In the genomic region with DNA sequence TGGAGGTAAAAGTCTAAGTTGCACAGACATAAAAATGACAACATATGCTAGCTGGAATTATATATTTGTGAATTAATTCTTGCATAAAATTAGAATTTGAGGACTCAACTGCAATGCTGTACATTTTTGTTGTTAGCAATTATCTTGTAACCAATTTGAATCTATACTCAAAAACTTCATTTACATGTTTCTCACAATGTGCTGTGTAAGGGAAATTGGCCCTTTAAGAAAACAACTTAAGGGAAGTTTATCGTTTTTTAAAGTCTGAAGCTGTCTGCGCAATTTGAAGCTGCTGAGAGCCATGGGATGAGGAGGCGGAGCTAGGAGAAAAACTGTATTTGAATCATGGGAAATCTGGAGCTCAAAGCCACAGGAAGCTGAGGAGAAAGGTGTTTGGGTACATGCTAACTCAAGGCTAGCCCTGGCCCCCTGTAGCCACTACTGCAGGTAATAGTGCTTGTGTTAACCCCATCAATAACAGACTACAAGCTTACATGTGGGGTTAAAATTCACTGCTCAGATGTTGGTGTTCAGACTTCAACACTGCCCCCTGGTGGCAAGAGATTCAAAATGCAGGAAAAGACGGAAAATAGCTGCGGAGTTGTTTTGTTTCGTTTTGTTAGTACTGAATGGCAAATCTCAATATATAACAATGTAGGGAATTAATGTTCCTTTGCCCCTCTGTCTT, we compare ENCODE assay signal across 12 cellular contexts.
DNase-seq lines count a peak whose midpoint lies in the region; ATAC-seq and TF ChIP-seq lines count a peak whose summit lies in the region.
"Had no signal": no experiment of that assay in that cellular context is flagged by ENCODE, and none has a peak within 500 bp of the region (broad histone marks: within the 10 kb centered on the region; RNA-seq: fewer than 3 reads in every experiment).

No MANE protein-coding gene starts in this region.

- no peak overlapping the region for H3K9ac ChIP-seq in OCI-LY3 (ENCODE audit: low read length)

- H4K20me1 ChIP-seq in OCI-LY3 (ENCODE audit: insufficient read depth, low read length), result no peaks in the 10 kb centered on the region

- no peak overlapping the region for H3K27ac Mint-ChIP-seq in activated T-cell treated with anti-CD3 and anti-CD28 coated beads, Interleukin-2, amount 50 U/mL, for 24 hours
- H3K27ac Mint-ChIP-seq in immature natural killer cell, result no peak overlapping the region
- H3K27ac Mint-ChIP-seq: activated naive CD4-positive, alpha-beta T cell treated with anti-CD3 and anti-CD28 coated beads, Interleukin-2, amount 10 ng/mL, durations not matched to agents 7 days and 5 days had no signal

- H3K4me1 Mint-ChIP-seq in activated T-cell treated with anti-CD3 and anti-CD28 coated beads, Interleukin-2, amount 50 U/mL, for 24 hours (ENCODE audit: low read depth), result peaks cover 12% of the 10 kb centered on the region
- H3K4me1 Mint-ChIP-seq in immature natural killer cell, result no peaks in the 10 kb centered on the region
- H3K4me1 Mint-ChIP-seq: activated naive CD4-positive, alpha-beta T cell treated with anti-CD3 and anti-CD28 coated beads, Interleukin-2, amount 10 ng/mL, durations not matched to agents 7 days and 5 days had no signal

- TF ChIP-seq CTCF in OCI-LY3 (IDR thresholded peaks at IDR 0.05; ENCODE audit: low read depth, low read length), result peak; percentile 69
- TF ChIP-seq CTCF in fibroblast of mammary gland (conservative IDR thresholded peaks at IDR 0.05; ENCODE audit: control insufficient read depth, insufficient read depth, low read depth, low read length), result peak; percentile 34

- no peaks in the 10 kb centered on the region for H3K4me1 ChIP-seq in OCI-LY3 (ENCODE audit: low read length)

- H3K79me2 ChIP-seq in OCI-LY3 (ENCODE audit: low read length), result no peaks in the 10 kb centered on the region

- peak; percentile 16 for DNase-seq in activated T-cell treated with anti-CD3 and anti-CD28 coated beads, Interleukin-2, amount 50 U/mL, for 24 hours
- DNase-seq in activated T-cell treated with anti-CD3 and anti-CD28 coated beads for 4 hours (no peak), fibroblast of mammary gland (ENCODE audit: low read depth) (no peak), immature natural killer cell (no peak)
- DNase-seq in stimulated activated CD8-positive, alpha-beta memory T cell treated with anti-CD3 and anti-CD28 coated beads, Interleukin-4, amount 100 ng/mL, for 48 hours, result peak; percentile 26
- DNase-seq: activated naive CD4-positive, alpha-beta T cell treated with anti-CD3 and anti-CD28 coated beads, Interleukin-2, amount 10 ng/mL, durations not matched to agents 7 days and 5 days; CD4-positive, alpha-beta memory T cell; NCI-H2029; stimulated activated naive CD8-positive, alpha-beta T cell treated with anti-CD3 and anti-CD28 coated beads, Interleukin-15, Interleukin-2, amounts not matched to agents 100 U/mL and 50 U/mL, for 24 hours had no signal

- H3K27me3 Mint-ChIP-seq in activated T-cell treated with anti-CD3 and anti-CD28 coated beads, Interleukin-2, amount 50 U/mL, for 24 hours, result peaks cover 34% of the 10 kb centered on the region
- H3K27me3 Mint-ChIP-seq in immature natural killer cell (ENCODE audit: low read depth in 3 of 3), result peaks cover 11 to 14% (median 12%) of the 10 kb centered on the region in 3 donors

- H3K9me3 ChIP-seq in OCI-LY3 (ENCODE audit: insufficient read depth, low read length), result no peaks in the 10 kb centered on the region

- H3K9me3 Mint-ChIP-seq in activated T-cell treated with anti-CD3 and anti-CD28 coated beads, Interleukin-2, amount 50 U/mL, for 24 hours, result peaks cover 16% of the 10 kb centered on the region
- H3K9me3 Mint-ChIP-seq in immature natural killer cell, result peaks cover 4 to 18% (median 9%) of the 10 kb centered on the region in 6 donors

- ATAC-seq in HG02973 (IDR thresholded peaks at IDR 0.05; ENCODE audit: unreplicated experiment), result no peak
- no peak for ATAC-seq in GM19328 (IDR thresholded peaks at IDR 0.05; ENCODE audit: unreplicated experiment)
- ATAC-seq: stimulated activated naive CD8-positive, alpha-beta T cell treated with anti-CD3 and anti-CD28 coated beads, Interleukin-15, Interleukin-2, amounts not matched to agents 100 U/mL and 50 U/mL, for 24 hours had no signal

- H2AFZ ChIP-seq in OCI-LY3 (ENCODE audit: low read depth, low read length), result no peak overlapping the region

- no peaks in the 10 kb centered on the region for H3K36me3 ChIP-seq in OCI-LY3 (replicated peaks; ENCODE audit: low read depth, low read length)

- H3K27me3 ChIP-seq in OCI-LY3 (ENCODE audit: low read depth, low read length), result no peaks in the 10 kb centered on the region

- H3K4me3 Mint-ChIP-seq in activated T-cell treated with anti-CD3 and anti-CD28 coated beads, Interleukin-2, amount 50 U/mL, for 24 hours, result no peak overlapping the region
- H3K4me3 Mint-ChIP-seq in immature natural killer cell, result no peak overlapping the region
- H3K4me3 Mint-ChIP-seq: activated naive CD4-positive, alpha-beta T cell treated with anti-CD3 and anti-CD28 coated beads, Interleukin-2, amount 10 ng/mL, durations not matched to agents 7 days and 5 days; CD4-positive, alpha-beta memory T cell had no signal

- no peak overlapping the region for H3K27ac ChIP-seq in OCI-LY3 (ENCODE audit: low read length)

- no peaks in the 10 kb centered on the region for H3K36me3 Mint-ChIP-seq in activated T-cell treated with anti-CD3 and anti-CD28 coated beads, Interleukin-2, amount 50 U/mL, for 24 hours (ENCODE audit: low read depth)
- H3K36me3 Mint-ChIP-seq in immature natural killer cell, result peaks cover 3 to 11% (median 5%) of the 10 kb centered on the region in 3 donors
- H3K36me3 Mint-ChIP-seq: activated naive CD4-positive, alpha-beta T cell treated with anti-CD3 and anti-CD28 coated beads, Interleukin-2, amount 10 ng/mL, durations not matched to agents 7 days and 5 days had no signal

- no peak overlapping the region for H3K4me2 ChIP-seq in OCI-LY3 (ENCODE audit: low read length)

- no peak overlapping the region for H3K4me3 ChIP-seq in OCI-LY3 (ENCODE audit: low read length)
- H3K4me3 ChIP-seq in fibroblast of mammary gland (ENCODE audit: control insufficient read depth, low read depth, low read length), result no peak overlapping the region

Comparison
In these comparisons a context has a peak if more than half of its experiments do, and no peak if none do; other contexts are left out.
1. DNase-seq: peak in activated T-cell treated with anti-CD3 and anti-CD28 coated beads, Interleukin-2, amount 50 U/mL, for 24 hours (single experiment) and stimulated activated CD8-positive, alpha-beta memory T cell treated with anti-CD3 and anti-CD28 coated beads, Interleukin-4, amount 100 ng/mL, for 48 hours (single experiment); none in activated T-cell treated with anti-CD3 and anti-CD28 coated beads for 4 hours (single experiment), fibroblast of mammary gland (single experiment) and immature natural killer cell (0 of 3).